Comparison of ENCODE assay signal across 16 cellular contexts in genomic region chr5:143235423-143235822, GRCh38.
DNase-seq lines count a peak whose midpoint lies in the region; ATAC-seq and TF ChIP-seq lines count a peak whose summit lies in the region.
"Had no signal": no experiment of that assay in that cellular context is flagged by ENCODE, and none has a peak within 500 bp of the region (broad histone marks: within the 10 kb centered on the region; RNA-seq: fewer than 3 reads in every experiment).

No MANE protein-coding gene starts in this region.

- H3K9ac ChIP-seq in adipocyte (ENCODE audit: low read length) = peak overlapping the region; percentile 43

- TF ChIP-seq EP300 in gastroesophageal sphincter (IDR thresholded peaks at IDR 0.05) = no peak

- ATAC-seq in gastroesophageal sphincter (peak; percentile 46), GM18870 (IDR thresholded peaks at IDR 0.05; ENCODE audit: unreplicated experiment) (no peak), HG02759 (IDR thresholded peaks at IDR 0.05; ENCODE audit: unreplicated experiment) (no peak)
- ATAC-seq: upper lobe of right lung had no signal

- TF ChIP-seq CTCF in gastroesophageal sphincter (IDR thresholded peaks at IDR 0.05) = no peak

- DNase-seq in GM04504 (ENCODE audit: low read depth) (peak; percentile 58), adipocyte (ENCODE audit: low read depth) (peak; percentile 62), stromal cell of bone marrow (ENCODE audit: low read depth) (peak; percentile 96), iPS-NIHi11 (ENCODE audit: low spot score) (no peak)
- DNase-seq: activated CD4-positive, alpha-beta T cell treated with anti-CD3 and anti-CD28 coated beads, Interleukin-2, amount 10 ng/mL, durations not matched to agents 24 days and 14 days; amniotic stem cell; CD4-positive, alpha-beta memory T cell; GDM1; Kasumi-1; NCI-H187 treated with DMSO at 0.1 percent for 48 hours; NCI-H748 treated with DMSO at 0.1 percent for 48 hours; Right ventricle myocardium superior; upper lobe of right lung had no signal

- H3K4me1 ChIP-seq in adipocyte (ENCODE audit: control insufficient read depth, insufficient read depth, low read length) = peaks cover 18% of the 10 kb centered on the region
- H3K4me1 ChIP-seq in gastroesophageal sphincter = peaks cover 0 to 16% (median 0%) of the 10 kb centered on the region in 3 donors

- H3K4me3 ChIP-seq in adipocyte (ENCODE audit: low read length) = no peak overlapping the region
- H3K4me3 ChIP-seq in gastroesophageal sphincter = no peak overlapping the region
- H3K4me3 ChIP-seq: upper lobe of right lung had no signal

- H3K27ac ChIP-seq in gastroesophageal sphincter = no peak overlapping the region
- H3K27ac ChIP-seq: upper lobe of right lung had no signal

- TF ChIP-seq POLR2A in gastroesophageal sphincter (IDR thresholded peaks at IDR 0.05) = no peak

- H3K9me3 ChIP-seq in adipocyte (ENCODE audit: control insufficient read depth, low read length) (no peaks in the 10 kb centered on the region), gastroesophageal sphincter (no peaks in the 10 kb centered on the region)
- H3K9me3 ChIP-seq: upper lobe of right lung had no signal

- H3K36me3 ChIP-seq in adipocyte (ENCODE audit: control insufficient read depth, insufficient read depth, low read length, severe bottlenecking) (no peaks in the 10 kb centered on the region), gastroesophageal sphincter (no peaks in the 10 kb centered on the region)
- H3K36me3 ChIP-seq: upper lobe of right lung had no signal

- H3K27me3 ChIP-seq in adipocyte (replicated peaks; ENCODE audit: control insufficient read depth, insufficient read depth, low read length) = no peaks in the 10 kb centered on the region
- H3K27me3 ChIP-seq in gastroesophageal sphincter = no peaks in the 10 kb centered on the region
- H3K27me3 ChIP-seq: upper lobe of right lung had no signal

- WGBS in gastroesophageal sphincter (ENCODE audit: low coverage in 1 of 2), 2 donors = 79 to 86% methylated on average over 3 of the region's 3 CpGs
